ENCODE assay signal across 11 cellular contexts in the genomic region with DNA sequence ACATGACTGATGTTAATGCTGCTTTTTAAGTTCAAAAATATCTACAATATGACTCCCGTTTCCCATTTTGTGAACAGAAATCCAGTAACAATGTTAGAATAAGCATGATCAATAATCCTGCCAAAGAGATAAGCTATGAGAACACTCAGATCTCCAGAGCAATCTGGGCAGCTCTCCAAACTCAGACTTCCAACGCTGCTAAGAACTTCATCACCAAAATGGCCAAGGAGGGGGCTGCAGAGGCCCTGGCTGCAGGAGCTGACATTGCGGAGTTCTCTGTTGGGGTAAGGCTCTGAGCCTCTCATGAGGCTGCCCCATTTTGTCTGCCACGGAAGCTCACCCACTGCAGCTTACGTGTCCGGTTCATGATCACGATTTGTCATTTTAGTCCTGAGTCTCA.
A peak's percentile ranks its signal among the peaks of the same experiment; 100 is the strongest.
DNase-seq lines count a peak whose midpoint lies in the region; ATAC-seq lines count a peak whose summit lies in the region.
"Had no signal": no experiment of that assay in that cellular context is flagged by ENCODE, and none has a peak within 500 bp of the region (broad histone marks: within the 10 kb centered on the region; RNA-seq: fewer than 3 reads in every experiment).

No MANE protein-coding gene starts in this region.

- H3K27ac ChIP-seq in trophoblast cell (ENCODE audit: low read depth, low read length): no peak overlapping the region
- H3K27ac ChIP-seq: A549, GM23248 had no signal

- no peak overlapping the region for H2BK120ac ChIP-seq in trophoblast cell (ENCODE audit: insufficient read depth, low read length, poor library complexity)

- H3K23ac ChIP-seq in trophoblast cell (ENCODE audit: low read length): peak overlapping the region; percentile 87

- H3K4me2 ChIP-seq in trophoblast cell (ENCODE audit: low read length): no peak overlapping the region
- H3K4me2 ChIP-seq: A549 had no signal

- peaks cover 13 to 19% of the 10 kb centered on the region in 2 experiments for H3K36me3 ChIP-seq in trophoblast cell (ENCODE audit: control insufficient read depth in 1 of 2, insufficient read depth in 2 of 2, low read length in 2 of 2)

- no peak overlapping the region for H3K4ac ChIP-seq in trophoblast cell (ENCODE audit: low read depth, low read length)

- H3K18ac ChIP-seq in trophoblast cell (ENCODE audit: low read length): no peak overlapping the region

- no peak overlapping the region for H2BK12ac ChIP-seq in trophoblast cell (ENCODE audit: low read length)

- H2BK5ac ChIP-seq in trophoblast cell (ENCODE audit: low read depth, low read length, poor library complexity): no peak overlapping the region

- WGBS in trophoblast cell (ENCODE audit: extremely low coverage, insufficient coverage, insufficient read length): no CpG with 5 or more reads among the region's 7 CpGs

- no peaks in the 10 kb centered on the region for H3K27me3 ChIP-seq in trophoblast cell (ENCODE audit: insufficient read depth, low read length)

- H3K9me3 ChIP-seq in trophoblast cell (ENCODE audit: insufficient read depth, low read depth, low read length): no peaks in the 10 kb centered on the region
- H3K9me3 ChIP-seq: A549 had no signal

- no peaks in the 10 kb centered on the region for H3K79me2 ChIP-seq in trophoblast cell (ENCODE audit: control insufficient read depth, insufficient read depth, low read length, poor library complexity)

- no peak overlapping the region for H4K91ac ChIP-seq in trophoblast cell (ENCODE audit: low read depth, low read length)

- no peak overlapping the region for H4K8ac ChIP-seq in trophoblast cell (ENCODE audit: low read depth, low read length)

- no peak overlapping the region for H3K9ac ChIP-seq in trophoblast cell (ENCODE audit: low read length)
- H3K9ac ChIP-seq: GM23248 had no signal

- no peak overlapping the region for H2AFZ ChIP-seq in trophoblast cell (ENCODE audit: insufficient read depth, low read length, poor library complexity)
- H2AFZ ChIP-seq: GM23248 had no signal

- H3K4me3 ChIP-seq in trophoblast cell (ENCODE audit: low read depth, low read length): no peak overlapping the region
- H3K4me3 ChIP-seq: A549, GM23248 had no signal

- no peak overlapping the region for H4K12ac ChIP-seq in trophoblast cell (ENCODE audit: low read depth, low read length)

- ATAC-seq in left lobe of liver (peak; percentile 69), HG03280 (IDR thresholded peaks at IDR 0.05; ENCODE audit: unreplicated experiment) (no peak)
- ATAC-seq: A549; CD8-positive, alpha-beta T cell; HCT116 had no signal

- peak; percentile 23 for DNase-seq in Ammon's horn (ENCODE audit: low spot score)
- peak; percentile 35 for DNase-seq in D341Med (ENCODE audit: low spot score)
- DNase-seq in left lobe of liver (ENCODE audit: low spot score): no peak
- DNase-seq in trophoblast cell: no peak
- DNase-seq in DMS79 (lab: John Stamatoyannopoulos, UW): no peak
- DNase-seq: CD8-positive, alpha-beta T cell; COR-L47; GM23248 had no signal

- no peak overlapping the region for H3K14ac ChIP-seq in trophoblast cell (ENCODE audit: low read length)

- no peaks in the 10 kb centered on the region for H3K79me1 ChIP-seq in trophoblast cell (ENCODE audit: low read length)

- H3K4me1 ChIP-seq in trophoblast cell (ENCODE audit: control insufficient read depth in 1 of 2, insufficient read depth in 2 of 2, low read length in 2 of 2): no peaks in the 10 kb centered on the region
- H3K4me1 ChIP-seq: A549 had no signal

- no peak overlapping the region for H2AK5ac ChIP-seq in trophoblast cell (ENCODE audit: low read length)

Comparison
In these comparisons a context has a peak if more than half of its experiments do, and no peak if none do; other contexts are left out.
1. DNase-seq: peak in Ammon's horn (single experiment) and D341Med (single experiment); none in left lobe of liver (single experiment), trophoblast cell (0 of 2) and DMS79 (single experiment).